Comparison of ENCODE assay signal across 16 cellular contexts in genomic region chr5:132483661-132484385, GRCh38. TPM values are rescaled to one million over a fixed set of nuclear protein-coding genes. Genes with fewer than 3 reads are reported as not detected.
DNase-seq lines count a peak whose midpoint lies in the region; TF ChIP-seq lines count a peak whose summit lies in the region.
"Had no signal": no experiment of that assay in that cellular context is flagged by ENCODE, and none has a peak within 500 bp of the region (broad histone marks: within the 10 kb centered on the region; RNA-seq: fewer than 3 reads in every experiment).

No MANE protein-coding gene starts in this region.

- no peaks in the 10 kb centered on the region for H3K9me3 Mint-ChIP-seq in immature natural killer cell
- H3K9me3 Mint-ChIP-seq: GM23338 had no signal

- peaks cover 92 to 93% of the 10 kb centered on the region in 2 donors for H3K4me1 Mint-ChIP-seq in immature natural killer cell

- H3K36me3 Mint-ChIP-seq in immature natural killer cell = peaks cover 47 to 70% (median 55%) of the 10 kb centered on the region in 3 donors

- no peak for TF ChIP-seq CTCF in suprapubic skin (IDR thresholded peaks at IDR 0.05)

- no peak overlapping the region for H3K27ac ChIP-seq in suprapubic skin
- H3K27ac ChIP-seq: testis had no signal

- peaks cover 19% of the 10 kb centered on the region for H3K4me1 ChIP-seq in suprapubic skin

- DNase-seq in activated CD4-positive, alpha-beta T cell treated with anti-CD3 and anti-CD28 coated beads for 1 hour = peak; percentile 8
- DNase-seq in activated CD4-positive, alpha-beta T cell treated with anti-CD3 and anti-CD28 coated beads for 4 hours = no peak
- peak; percentile 55 for DNase-seq in activated CD8-positive, alpha-beta memory T cell treated with anti-CD3 and anti-CD28 coated beads, Interleukin-2, amount 50 U/mL, for 48 hours
- DNase-seq in immature natural killer cell = no peak
- peak; percentile 47 to 49 for DNase-seq in suprapubic skin (ENCODE audit: low spot score in 2 of 2)
- no peak for DNase-seq in HCEC 1CT
- no peak for DNase-seq in NCI-H345 (lab: John Stamatoyannopoulos, UW)
- no peak for DNase-seq in NCI-H187 (lab: John Stamatoyannopoulos, UW)
- DNase-seq: MV-4-11, RPMI8226, testis had no signal

- 81% methylated on average over 7 of the region's 7 CpGs for WGBS in suprapubic skin

- TF ChIP-seq POLR2A in suprapubic skin (IDR thresholded peaks at IDR 0.05) = no peak

- peaks cover 68 to 97% (median 90%) of the 10 kb centered on the region in 3 donors for H3K27me3 Mint-ChIP-seq in immature natural killer cell (ENCODE audit: low read depth in 3 of 3)

- no peaks in the 10 kb centered on the region for H3K27me3 ChIP-seq in suprapubic skin
- H3K27me3 ChIP-seq: testis had no signal

- H3K9me3 ChIP-seq in suprapubic skin = no peaks in the 10 kb centered on the region
- H3K9me3 ChIP-seq: testis had no signal

- H3K27ac Mint-ChIP-seq in immature natural killer cell = peak overlapping the region; percentile 94 to 99 (median 96)
- H3K27ac Mint-ChIP-seq: GM23338 had no signal

- H3K4me3 ChIP-seq in suprapubic skin = no peak overlapping the region
- H3K4me3 ChIP-seq: GM23338, testis had no signal

- TF ChIP-seq EP300 in suprapubic skin (IDR thresholded peaks at IDR 0.05) = no peak

- peaks cover 59% of the 10 kb centered on the region for H3K36me3 ChIP-seq in suprapubic skin

- H3K4me3 Mint-ChIP-seq in immature natural killer cell = peak overlapping the region; percentile 73 to 98 (median 97)
- H3K4me3 Mint-ChIP-seq: GM23338 had no signal

RNA-seq across cellular contexts. Expression of gene IRF1, which starts 6.8 kb away (rescaled TPM):
- 100 to 1,000 TPM; 349 to 460 (median 371) TPM for polyA plus RNA-seq in immature natural killer cell
- 10 to 100 TPM; 17.5 to 24.1 (median 20.1) TPM for total RNA-seq in suprapubic skin

RNA-seq across cellular contexts. Expression of gene IL5, which starts 59.5 kb away (rescaled TPM):
- not detected for polyA plus RNA-seq in immature natural killer cell
- not detected for total RNA-seq in suprapubic skin
- total RNA-seq: A172, GM23338, mucosa of gallbladder, NCI-H460, renal cortical epithelial cell had no signal
- polyA plus RNA-seq: GM23338 had no signal

Comparison
In these comparisons a context has a peak if more than half of its experiments do, and no peak if none do; other contexts are left out.
1. DNase-seq: peak in activated CD4-positive, alpha-beta T cell treated with anti-CD3 and anti-CD28 coated beads for 1 hour (single experiment), activated CD8-positive, alpha-beta memory T cell treated with anti-CD3 and anti-CD28 coated beads, Interleukin-2, amount 50 U/mL, for 48 hours (single experiment) and suprapubic skin (2 of 2); none in activated CD4-positive, alpha-beta T cell treated with anti-CD3 and anti-CD28 coated beads for 4 hours (0 of 2), immature natural killer cell (0 of 3), HCEC 1CT (single experiment), NCI-H345 (single experiment) and NCI-H187 (0 of 2).